Comparison of ENCODE assay signal across 1 cellular context in genomic region chr15:44199393-44199792, GRCh38.
TF ChIP-seq lines count a peak whose summit lies in the region.

No MANE protein-coding gene starts in this region.

TF ChIP-seq in HCT116, 20 proteins besides CTCF, POLR2A, EP300 and RAD21 (continued from another document):
- peak; percentile 18; the same call in 1 of the 2 replicates for TF ChIP-seq MAX (IDR thresholded peaks at IDR 0.05)
- TF ChIP-seq ELF1 (IDR thresholded peaks at IDR 0.05; ENCODE audit: borderline replicate concordance, low read depth): no peak
- no peak for TF ChIP-seq SRF (IDR thresholded peaks at IDR 0.05; ENCODE audit: low read depth)
- no peak for TF ChIP-seq EZH2 (IDR thresholded peaks at IDR 0.05)
- TF ChIP-seq JUND (IDR thresholded peaks at IDR 0.05): peak; percentile 61; the same call in 1 of the 2 replicates
